Comparison of ENCODE assay signal across 8 cellular contexts in the genomic region with DNA sequence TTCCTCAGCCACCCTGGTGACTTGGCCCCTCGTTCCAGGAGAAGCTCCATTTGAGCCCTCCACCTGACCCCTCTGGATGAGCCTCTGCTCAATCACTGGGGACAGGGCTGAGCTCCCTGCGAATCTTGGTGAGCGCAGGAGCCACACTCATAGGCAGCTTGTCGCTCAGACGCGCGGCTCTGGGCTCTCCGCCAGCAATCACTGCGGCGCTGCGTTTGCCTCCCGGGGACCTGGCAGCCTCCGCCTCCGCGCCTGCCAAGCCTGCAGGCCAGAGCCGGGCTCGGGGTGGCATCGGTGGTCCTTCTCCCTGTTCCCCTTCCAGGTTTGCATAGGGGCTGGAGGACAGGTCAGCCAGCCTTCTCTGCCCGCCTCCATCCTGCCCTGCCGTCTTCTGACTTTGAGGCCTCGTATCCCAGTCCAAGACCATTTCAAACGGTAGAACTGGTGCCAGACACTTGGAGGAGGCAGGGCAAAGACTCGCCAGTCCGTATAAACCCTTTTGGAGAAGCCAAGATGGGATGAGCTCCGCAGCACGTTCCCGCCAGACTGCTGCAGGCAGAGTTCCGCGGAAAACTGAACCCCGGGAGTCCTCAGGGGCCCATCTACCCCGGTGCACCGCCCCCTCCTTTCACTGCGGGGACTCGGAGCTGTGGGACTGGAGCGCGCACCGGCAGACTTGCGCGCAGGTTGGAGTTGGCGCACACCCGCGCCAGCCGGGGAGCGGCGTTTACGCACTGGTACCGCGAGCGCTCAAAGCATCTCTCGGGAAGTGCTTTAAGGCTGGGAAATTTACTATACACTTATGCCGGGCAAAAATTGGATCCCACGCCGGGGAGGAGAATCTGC. TPM values are rescaled to one million over a fixed set of nuclear protein-coding genes. Genes with fewer than 3 reads are reported as not detected.
DNase-seq lines count a peak whose midpoint lies in the region; ATAC-seq, FAIRE-seq and TF ChIP-seq lines count a peak whose summit lies in the region.

No MANE protein-coding gene starts in this region.

- peak overlapping the region; percentile 42 to 67 (median 62) for H3K4me3 ChIP-seq in H1 (ENCODE audit: extremely low read depth in 1 of 4, insufficient read depth in 2 of 4, low read depth in 3 of 4, low read length in 4 of 4)
- H3K4me3 ChIP-seq in tibial artery: peak overlapping the region; percentile 47 to 49

- no peak overlapping the region for H3K18ac ChIP-seq in H1 (ENCODE audit: extremely low read depth, low read length)

- no peaks in the 10 kb centered on the region for H3K79me1 ChIP-seq in H1 (ENCODE audit: low read depth, low read length)

- no peak overlapping the region for H3K14ac ChIP-seq in H1 (ENCODE audit: insufficient read length)

- TF ChIP-seq RAD21 in H1 (IDR thresholded peaks at IDR 0.05 in 1 of 2, conservative IDR thresholded peaks at IDR 0.05 in 1 of 2; ENCODE audit: low read depth in 2 of 2, low read length in 2 of 2): no peak

- H3K27me3 ChIP-seq in H1 (replicated peaks in 1 of 4; ENCODE audit: control insufficient read depth in 3 of 4, extremely low read depth in 1 of 4, insufficient read depth in 3 of 4, low read length in 3 of 4): peaks cover 21 to 56% (median 49%) of the 10 kb centered on the region in 4 experiments
- peaks cover 0 to 36% of the 10 kb centered on the region in 2 donors for H3K27me3 ChIP-seq in tibial artery

- intact Hi-C loops in tibial artery (cut with DNase I; ENCODE audit: low total_unique reads): no loop called here

- CTCF ChIA-PET in H1 (lab: Charles Lee; ENCODE audit: partially characterized antibody): interaction anchor here (0.6 to 3.3 kb wide), 22 partner anchors 8 to 409 kb away, joined by 3 to 27 read pairs (median 4); no protein-coding TSS in a partner anchor

- no peaks in the 10 kb centered on the region for H3K36me3 ChIP-seq in H1 (ENCODE audit: control insufficient read depth in 2 of 4, insufficient read depth in 4 of 4, low read length in 3 of 4)
- no peaks in the 10 kb centered on the region for H3K36me3 ChIP-seq in tibial artery

- no peak for TF ChIP-seq POLR2A in H1 (IDR thresholded peaks at IDR 0.05; ENCODE audit: control extremely low read depth in 1 of 2, low read depth in 2 of 2, low read length in 2 of 2)

- H3K4me2 ChIP-seq in H1 (ENCODE audit: insufficient read depth in 1 of 2, low read depth in 2 of 2, low read length in 2 of 2): peak overlapping the region; percentile 76 to 98

- no peak overlapping the region for H3K23ac ChIP-seq in H1 (ENCODE audit: insufficient read length)

- no peaks in the 10 kb centered on the region for H3K9me3 ChIP-seq in H1 (ENCODE audit: insufficient read depth in 2 of 2, low read depth in 1 of 2, low read length in 1 of 2)
- no peaks in the 10 kb centered on the region for H3K9me3 ChIP-seq in tibial artery

- no peak overlapping the region for H3K27ac ChIP-seq in H1 (ENCODE audit: low read depth, low read length)
- peak overlapping the region in 1 of 2 donors; percentile 40 for H3K27ac ChIP-seq in tibial artery

- TF ChIP-seq CTCF in H1 (IDR thresholded peaks at IDR 0.05; ENCODE audit: control extremely low read depth in 1 of 3, insufficient read depth in 1 of 3, low read depth in 1 of 3, low read length in 3 of 3): no peak
- TF ChIP-seq CTCF in tibial artery (IDR thresholded peaks at IDR 0.05): no peak

- WGBS in H1 (ENCODE audit: extremely low coverage in 1 of 2, insufficient coverage in 1 of 2, insufficient read length in 1 of 2, insufficient replicate concordance in 2 of 2, low coverage in 1 of 2, low lambda C conversion rate in 2 of 2, missing lambda C conversion rate in 1 of 2), 2 experiments: 3% methylated on average over 47 of the region's 53 CpGs; no CpG with 5 or more reads in 1 of the 2 experiments

- no peaks in the 10 kb centered on the region for H4K20me1 ChIP-seq in H1 (replicated peaks in 1 of 2; ENCODE audit: control insufficient read depth in 1 of 2, insufficient read depth in 2 of 2, low read length in 2 of 2)

- ATAC-seq in GM19324 (IDR thresholded peaks at IDR 0.05; ENCODE audit: low FRiP score, unreplicated experiment): peak; percentile 26
- no peak for ATAC-seq in activated CD4-positive, CD25-positive, alpha-beta regulatory T cell treated with anti-CD3 and anti-CD28 coated beads, Interleukin-2, amount 50 U/mL, for 24 hours

- no peak overlapping the region for H2BK15ac ChIP-seq in H1 (ENCODE audit: low read length)

- no peak overlapping the region; a peak in 2 of 7 replicates for H3K9ac ChIP-seq in H1 (replicated peaks in 1 of 4; ENCODE audit: extremely low read depth in 1 of 4, low read depth in 3 of 4, low read length in 3 of 4)

- no peak overlapping the region for H2BK12ac ChIP-seq in H1 (ENCODE audit: low read depth, low read length)

- H3K23me2 ChIP-seq in H1 (ENCODE audit: low read depth, low read length): peaks cover 15% of the 10 kb centered on the region

- DNase-seq in A172 (ENCODE audit: low spot score) (peak; percentile 34), NCI-H748 treated with DMSO at 0.1 percent for 48 hours (lab: John Stamatoyannopoulos, UW) (peak; percentile 7), H1 (ENCODE audit: low read depth in 1 of 2, low spot score in 2 of 2) (peak in 1 of 2 experiments; percentile 72), medulla oblongata (ENCODE audit: extremely low spot score) (peak; percentile 12), tibial artery (peak in 1 of 2 donors; percentile 77), dedifferentiated amniotic fluid mesenchymal stem cell (ENCODE audit: extremely low spot score) (no peak)

- H2AFZ ChIP-seq in H1 (ENCODE audit: low read length): peak overlapping the region; percentile 83

- no peak overlapping the region for H2BK20ac ChIP-seq in H1 (ENCODE audit: low read length)

- H3K4me1 ChIP-seq in H1 (replicated peaks in 1 of 4; ENCODE audit: control insufficient read depth in 3 of 4, insufficient read depth in 4 of 4, low read length in 3 of 4) (peaks cover 0 to 12% (median 6%) of the 10 kb centered on the region in 4 experiments; a peak in 5 of 7 replicates), tibial artery (peaks cover 0 to 27% (median 25%) of the 10 kb centered on the region in 4 donors)

- no peak overlapping the region for H3K4ac ChIP-seq in H1 (replicated peaks; ENCODE audit: insufficient read length, low read depth, low read length)

- H3K79me2 ChIP-seq in H1 (ENCODE audit: control insufficient read depth in 1 of 2, insufficient read depth in 2 of 2, low read length in 2 of 2): no peaks in the 10 kb centered on the region

- no peak overlapping the region for H3K56ac ChIP-seq in H1 (replicated peaks; ENCODE audit: insufficient read length, low read depth, low read length)

- H4K8ac ChIP-seq in H1 (ENCODE audit: extremely low read depth, insufficient read depth, low read length): no peak overlapping the region

- no peak overlapping the region for H2AK5ac ChIP-seq in H1 (ENCODE audit: low read depth, low read length)

- POLR2A ChIA-PET in H1 (lab: Charles Lee; ENCODE audit: partially characterized antibody): interaction anchor here (0.6 kb wide), 1 partner anchor 351 kb away, joined by 3 read pairs; no protein-coding TSS in a partner anchor

- H4K91ac ChIP-seq in H1 (replicated peaks; ENCODE audit: insufficient read length, low read length): no peak overlapping the region

- no peak overlapping the region for H4K5ac ChIP-seq in H1 (ENCODE audit: insufficient read length, low read depth, low read length)

- no peak for FAIRE-seq in H1 (lab: Jason Lieb, UNC)

- no peak overlapping the region for H2BK120ac ChIP-seq in H1 (replicated peaks; ENCODE audit: low read depth, low read length)

- no peak for TF ChIP-seq EP300 in H1 (IDR thresholded peaks at IDR 0.05; ENCODE audit: borderline replicate concordance in 1 of 2, low read depth in 2 of 2, low read length in 2 of 2)

- H2BK5ac ChIP-seq in H1 (ENCODE audit: low read depth, low read length): no peak overlapping the region

TF ChIP-seq in H1, 55 proteins besides CTCF, POLR2A, EP300 and RAD21 (continues in another document):
- TF ChIP-seq SP1 (IDR thresholded peaks at IDR 0.05; ENCODE audit: low read depth, low read length) (no peak), EZH2 (IDR thresholded peaks at IDR 0.05; ENCODE audit: low read depth, low read length, severe bottlenecking) (peak; percentile 73), KDM4A (IDR thresholded peaks at IDR 0.05; ENCODE audit: low read depth, low read length, severe bottlenecking) (peak; percentile 69), CBX5 (IDR thresholded peaks at IDR 0.05; ENCODE audit: low read depth, low read length) (no peak), E2F6 (IDR thresholded peaks at IDR 0.05) (no peak), PHF8 (conservative IDR thresholded peaks at IDR 0.05; ENCODE audit: low read depth, low read length) (0 out of 2 replicates have a peak, but pooled peaks have one; percentile 31), SRF (IDR thresholded peaks at IDR 0.05; ENCODE audit: low read depth, low read length) (no peak), SIN3A (conservative IDR thresholded peaks at IDR 0.05 in 1 of 2, IDR thresholded peaks at IDR 0.05 in 1 of 2; ENCODE audit: low read depth in 1 of 2, low read length in 2 of 2) (no peak)

RNA-seq across cellular contexts. Expression of gene TACR1, which starts 1.0 kb away (rescaled TPM):
- total RNA-seq in A172 (2014; rRNA removed; shearing (Covaris generic)): not detected in 2 replicates
- 0.19 and 0.37 TPM in 2 replicates for total RNA-seq in H1 (2021; fragmentation: NEBNext Ultra II Directional; extraction: Animal tissue kit (Norgen Biotek cat#: 25700))
- 0.09 and 0.17 TPM in 2 replicates for polyA plus RNA-seq in H1 (2011; rRNA removed)
- polyA plus RNA-seq in H1 (2011; cell fraction: cytosol; rRNA removed): 0.14 TPM
- 0.16 TPM for polyA plus RNA-seq in H1 (2011; cell fraction: nucleus; rRNA removed)
- polyA plus RNA-seq in H1 (2012, experiment 1 of 2): 0.09 to 0.28 TPM (median 0.18 TPM) in 4 replicates
- 0.04 TPM for polyA plus RNA-seq in H1 (2012, experiment 2 of 2)
- polyA plus RNA-seq in H1 (2013, experiment 1 of 2): 0.18 TPM
- polyA plus RNA-seq in H1 (2013, experiment 2 of 2): 0.20 TPM
- polyA minus RNA-seq in H1 (2011; rRNA and poly(A)+ RNA removed): 0.37 and 1.4 TPM in 2 replicates
- not detected for polyA minus RNA-seq in H1 (2011; cell fraction: cytosol; rRNA and poly(A)+ RNA removed)
- polyA minus RNA-seq in H1 (2011; cell fraction: nucleus; rRNA and poly(A)+ RNA removed): 0.20 TPM
